In genomic region chr17:37683454-37683984, GRCh38 we compare ENCODE assay signal across 1 cellular context.
TF ChIP-seq lines count a peak whose summit lies in the region.

No MANE protein-coding gene starts in this region.

TF ChIP-seq in liver, 16 proteins besides CTCF, POLR2A, EP300 and RAD21 (continued from another document):
- TF ChIP-seq ZBTB33 (IDR thresholded peaks at IDR 0.05) = peak; percentile 37
